ENCODE assay signal across 8 cellular contexts in the genomic region with DNA sequence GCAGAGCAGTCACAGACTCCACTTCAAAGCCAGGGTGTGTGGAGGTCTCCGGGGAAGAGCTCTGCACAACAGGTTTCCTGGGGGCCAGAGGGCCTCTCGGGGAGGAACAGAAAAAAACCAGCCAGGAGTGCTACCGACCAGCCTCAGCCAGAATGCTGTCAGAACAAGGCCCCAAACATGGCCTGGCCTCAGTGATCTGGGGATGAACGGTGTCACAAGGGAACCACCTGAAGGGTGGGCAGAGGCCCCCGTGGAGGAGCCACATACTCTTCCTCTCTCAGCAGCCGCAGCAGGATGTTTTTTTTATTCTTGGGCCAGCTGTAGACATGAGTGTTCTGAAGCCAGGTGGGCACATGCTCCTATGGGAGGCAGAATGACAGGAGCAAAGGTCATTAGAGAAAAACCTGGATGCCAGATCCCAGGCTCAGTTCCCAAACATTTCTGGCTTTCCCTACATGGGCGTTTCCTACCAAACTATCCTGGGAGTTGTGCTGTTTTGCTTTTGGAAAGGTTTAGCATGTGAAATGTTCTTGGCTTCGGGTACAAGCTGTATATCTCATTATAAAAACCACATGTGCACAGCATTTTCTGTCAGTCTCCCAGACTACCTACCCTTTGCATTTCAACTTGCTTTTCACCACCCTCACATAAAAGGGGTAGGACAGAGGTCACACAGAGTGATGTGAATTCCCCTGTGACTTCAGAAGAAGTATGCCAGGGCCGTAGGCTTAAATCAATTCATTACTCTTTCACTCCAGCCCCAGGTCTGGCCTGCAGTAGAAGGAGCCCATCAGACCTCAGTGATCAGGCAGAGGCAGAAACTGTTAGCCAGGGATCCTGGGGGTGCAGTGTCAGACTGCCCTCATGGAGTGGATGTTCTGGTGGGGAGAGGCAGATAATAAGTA. TPM values are rescaled to one million over a fixed set of nuclear protein-coding genes. Genes with fewer than 3 reads are reported as not detected.
DNase-seq lines count a peak whose midpoint lies in the region; ATAC-seq and TF ChIP-seq lines count a peak whose summit lies in the region.

No MANE protein-coding gene starts in this region.

- H3K4me3 ChIP-seq in heart right ventricle (no peak overlapping the region), spleen (no peak overlapping the region)

- peak; percentile 50 to 75 (median 68) for ATAC-seq in heart right ventricle
- ATAC-seq in stimulated activated memory B cell treated with anti-CD40 and anti-IgM and Interleukin-4, amounts not matched to agents 10 μg/mL and 1 μg/mL and 100 μg/mL, for 72 hours, result peak; percentile 24

- TF ChIP-seq CTCF in heart right ventricle (IDR thresholded peaks at IDR 0.05), result no peak
- no peak for TF ChIP-seq CTCF in spleen (IDR thresholded peaks at IDR 0.05 in 8 of 11, conservative IDR thresholded peaks at IDR 0.05 in 3 of 11)

- DNase-seq in GM04503 (ENCODE audit: low read depth), result peak; percentile 91
- peak; percentile 47 for DNase-seq in SK-N-DZ (ENCODE audit: low spot score)
- no peak for DNase-seq in heart right ventricle
- DNase-seq in middle frontal gyrus (ENCODE audit: extremely low spot score, low spot score), result no peak
- no peak for DNase-seq in NCI-H526 treated with DMSO at 0.1 percent for 48 hours (lab: John Stamatoyannopoulos, UW)
- DNase-seq in spleen, result no peak
- no peak for DNase-seq in cerebellar cortex (ENCODE audit: low spot score)

- H3K27me3 ChIP-seq in heart right ventricle (no peaks in the 10 kb centered on the region), spleen (replicated peaks in 1 of 7) (no peaks in the 10 kb centered on the region)

- H3K4me3 Mint-ChIP-seq in stimulated activated memory B cell treated with anti-CD40 and anti-IgM and Interleukin-4, amounts not matched to agents 10 μg/mL and 1 μg/mL and 100 μg/mL, for 72 hours, result no peak overlapping the region

- H3K9me3 ChIP-seq in heart right ventricle, result no peaks in the 10 kb centered on the region
- H3K9me3 ChIP-seq in spleen, result no peaks in the 10 kb centered on the region

- H3K27me3 Mint-ChIP-seq in stimulated activated memory B cell treated with anti-CD40 and anti-IgM and Interleukin-4, amounts not matched to agents 10 μg/mL and 1 μg/mL and 100 μg/mL, for 72 hours, result no peaks in the 10 kb centered on the region

- H3K36me3 Mint-ChIP-seq in stimulated activated memory B cell treated with anti-CD40 and anti-IgM and Interleukin-4, amounts not matched to agents 10 μg/mL and 1 μg/mL and 100 μg/mL, for 72 hours, result peaks cover 55% of the 10 kb centered on the region

- peaks cover 12% of the 10 kb centered on the region for H3K4me1 Mint-ChIP-seq in stimulated activated memory B cell treated with anti-CD40 and anti-IgM and Interleukin-4, amounts not matched to agents 10 μg/mL and 1 μg/mL and 100 μg/mL, for 72 hours

- H3K9me3 Mint-ChIP-seq in stimulated activated memory B cell treated with anti-CD40 and anti-IgM and Interleukin-4, amounts not matched to agents 10 μg/mL and 1 μg/mL and 100 μg/mL, for 72 hours, result no peaks in the 10 kb centered on the region

- H3K4me1 ChIP-seq in heart right ventricle (peaks cover 10 to 60% (median 44%) of the 10 kb centered on the region in 9 donors), spleen (peaks cover 0 to 12% (median 1%) of the 10 kb centered on the region in 6 donors)

- H3K36me3 ChIP-seq in heart right ventricle (peaks cover 0 to 62% (median 0%) of the 10 kb centered on the region in 9 donors), spleen (peaks cover 0 to 69% (median 10%) of the 10 kb centered on the region in 6 donors)

- 19 to 23% methylated on average over 9 of the region's 9 CpGs for WGBS in heart right ventricle, 2 donors
- WGBS in spleen, 5 donors, result 43 to 67% (median 56%) methylated on average over 8 to 9 of the region's 9 CpGs

- H3K27ac ChIP-seq in heart right ventricle, result peak overlapping the region; percentile 36 to 84 (median 69)
- no peak overlapping the region for H3K27ac ChIP-seq in spleen

- H3K27ac Mint-ChIP-seq in stimulated activated memory B cell treated with anti-CD40 and anti-IgM and Interleukin-4, amounts not matched to agents 10 μg/mL and 1 μg/mL and 100 μg/mL, for 72 hours, result peak overlapping the region; percentile 10

- intact Hi-C loops in heart right ventricle (cut with DNase I), result loop anchor here in 5 of 10 donors (5.0 to 10.0 kb wide), 3 partner anchors 43 to 77 kb away; a partner anchor contains a TSS
- intact Hi-C loops in spleen (cut with DNase I; ENCODE audit: low total_unique reads), result no loop called here

- TF ChIP-seq POLR2A in spleen (IDR thresholded peaks at IDR 0.05), result no peak

RNA-seq across cellular contexts. Expression of a gene that starts 46.2 kb away (rescaled TPM):
- polyA plus RNA-seq in SK-N-DZ (2014; cell fraction: cytosol; rRNA removed), result 0.42 and 0.70 TPM in 2 replicates
- polyA plus RNA-seq in SK-N-DZ (2014; cell fraction: nucleus; rRNA removed), result 1.4 TPM in 1 of 2 replicates, not detected in the other
- total RNA-seq in heart right ventricle (10 to 100 TPM in 8 of 10 donors, 1 to 10 TPM in 2; 9.7 to 18.0 (median 11.8) TPM), spleen (10 to 100 TPM in 6 of 7 donors, 1 to 10 TPM in 1; 9.4 to 26.0 (median 15.2) TPM)
- polyA plus RNA-seq in heart right ventricle (10 to 100 TPM; 12.5 to 19.8 TPM), spleen (10 to 100 TPM; 18.5 to 30.1 (median 25.6) TPM)

Comparison
In these comparisons a context has a peak if more than half of its experiments do, and no peak if none do; other contexts are left out.
1. DNase-seq: peak in GM04503 (single experiment) and SK-N-DZ (single experiment); none in heart right ventricle (0 of 2), middle frontal gyrus (single experiment), NCI-H526 treated with DMSO at 0.1 percent for 48 hours (single experiment), spleen (single experiment) and cerebellar cortex (single experiment).
2. H3K27ac ChIP-seq: peak in heart right ventricle (10 of 10); none in spleen (0 of 8).